Comparison of ENCODE assay signal across 25 cellular contexts in the genomic region with DNA sequence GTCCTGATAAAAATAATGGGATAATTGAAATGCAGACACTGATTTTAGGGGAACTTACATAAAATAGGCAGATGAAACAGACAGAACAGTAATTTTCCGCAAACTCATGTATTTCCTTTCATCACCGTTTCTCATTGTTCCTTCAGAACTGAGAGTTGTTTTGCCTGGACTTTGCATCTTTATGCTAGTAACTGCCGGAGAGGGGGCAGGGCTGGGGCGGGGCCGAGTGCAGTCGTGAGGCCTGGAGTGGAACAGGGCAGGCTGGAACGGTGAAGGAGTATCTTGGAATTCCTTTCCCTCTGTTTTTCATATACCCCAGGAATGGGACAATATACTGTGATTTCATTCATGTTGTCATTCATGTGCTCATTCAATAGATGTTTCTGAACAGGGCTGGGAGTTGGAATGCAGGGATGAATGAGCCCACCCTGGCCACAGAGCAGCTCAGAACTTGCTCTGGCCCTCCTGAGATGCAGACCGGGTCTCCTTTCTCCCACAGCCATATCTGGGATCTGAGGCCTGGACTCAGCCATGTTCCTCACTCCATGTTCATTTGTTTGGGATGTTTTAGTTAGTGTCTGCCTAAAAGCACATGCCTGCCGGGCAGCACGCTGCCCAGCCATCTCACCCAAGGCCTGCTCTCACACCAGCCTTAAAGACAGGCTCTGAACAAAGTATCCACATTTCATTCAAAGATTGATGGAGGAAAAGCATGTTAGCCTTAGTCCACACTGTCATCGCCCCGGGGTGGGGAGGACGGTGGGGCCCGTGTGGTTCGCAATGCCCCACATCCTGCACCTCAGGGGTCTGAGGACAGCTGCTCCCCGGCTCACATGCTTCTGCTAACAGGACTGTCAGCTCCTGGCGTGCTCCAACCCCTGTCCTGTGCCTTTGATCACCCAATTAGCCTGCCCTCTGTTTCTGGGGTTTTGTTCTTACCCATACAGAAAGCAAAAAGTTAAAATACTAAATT.
A peak's percentile ranks its signal among the peaks of the same experiment; 100 is the strongest.
DNase-seq lines count a peak whose midpoint lies in the region; ATAC-seq and TF ChIP-seq lines count a peak whose summit lies in the region.
"Had no signal": no experiment of that assay in that cellular context is flagged by ENCODE, and none has a peak within 500 bp of the region (broad histone marks: within the 10 kb centered on the region; RNA-seq: fewer than 3 reads in every experiment).

No MANE protein-coding gene starts in this region.

- peaks cover 23% of the 10 kb centered on the region for H3K9me3 Mint-ChIP-seq in WTC11
- H3K9me3 Mint-ChIP-seq in neural crest cell: no peaks in the 10 kb centered on the region
- H3K9me3 Mint-ChIP-seq: central memory CD8-positive, alpha-beta T cell had no signal

- H3K27ac Mint-ChIP-seq in WTC11 (peak overlapping the region; percentile 35; the same call in 1 of the 2 replicates), neural crest cell (ENCODE audit: unreplicated experiment) (peak overlapping the region; percentile 98)
- H3K27ac Mint-ChIP-seq: activated naive CD8-positive, alpha-beta T cell treated with anti-CD3 and anti-CD28 coated beads for 36 hours; activated T-helper 2 cell treated with anti-CD3 and anti-CD28 coated beads, Interferon-gamma antibody, Interleukin-2, Interleukin-4, amounts not matched to agents 10 μg/mL and 5 μg/mL and 100 μg/mL, durations not matched to agents 14 hours and 24 hours and 36 hours; stimulated activated effector memory CD8-positive, alpha-beta T cell treated with anti-CD3 and anti-CD28 coated beads, Interleukin-12 subunit alpha, Interleukin-12 subunit beta, amount 100 ng/mL, for 72 hours had no signal

- CTCF ChIA-PET in WTC11 (lab: Charles Lee): no interaction called here

- peak; percentile 46 for ATAC-seq in WTC11
- ATAC-seq in gastroesophageal sphincter: no peak
- ATAC-seq: GM12878; stimulated activated effector memory CD8-positive, alpha-beta T cell treated with anti-CD3 and anti-CD28 coated beads, Interleukin-12 subunit alpha, Interleukin-12 subunit beta, amount 100 ng/mL, for 72 hours had no signal

- H3K27me3 Mint-ChIP-seq in WTC11 (ENCODE audit: low read depth) (peaks cover 13% of the 10 kb centered on the region), neural crest cell (ENCODE audit: low read depth) (no peaks in the 10 kb centered on the region)

- H3K27me3 ChIP-seq in BLaER1 (no peaks in the 10 kb centered on the region), iPS-20b (ENCODE audit: insufficient read depth, low read length) (0 out of 2 replicates have a peak, but pooled peaks cover 7% of the 10 kb centered on the region), gastroesophageal sphincter (peaks cover 54% of the 10 kb centered on the region)

- H3K9ac ChIP-seq in BLaER1 (no peak overlapping the region), iPS-20b (ENCODE audit: low read depth, low read length) (peak overlapping the region; percentile 90; the same call in 1 of the 2 replicates)

- WGBS in gastroesophageal sphincter (ENCODE audit: low coverage in 1 of 2), 2 donors: 45 to 64% methylated on average over 11 to 15 of the region's 17 CpGs

- H3K4me2 ChIP-seq in BLaER1: 0 out of 2 replicates have a peak overlapping the region, but pooled peaks have one; percentile 12
- H3K4me2 ChIP-seq: smooth muscle cell had no signal

- H3K36me3 ChIP-seq in BLaER1: no peaks in the 10 kb centered on the region
- H3K36me3 ChIP-seq in iPS-20b (ENCODE audit: insufficient read depth, low read depth, low read length): no peaks in the 10 kb centered on the region
- no peaks in the 10 kb centered on the region for H3K36me3 ChIP-seq in gastroesophageal sphincter
- H3K36me3 ChIP-seq: BE2C, suprapubic skin, uterus had no signal

- peaks cover 21% of the 10 kb centered on the region for H3K36me3 Mint-ChIP-seq in WTC11
- H3K36me3 Mint-ChIP-seq in neural crest cell (ENCODE audit: low read depth): no peaks in the 10 kb centered on the region
- H3K36me3 Mint-ChIP-seq: activated naive CD8-positive, alpha-beta T cell treated with anti-CD3 and anti-CD28 coated beads for 36 hours; stimulated activated effector memory CD8-positive, alpha-beta T cell treated with anti-CD3 and anti-CD28 coated beads, Interleukin-12 subunit alpha, Interleukin-12 subunit beta, amount 100 ng/mL, for 72 hours had no signal

- peaks cover 9% of the 10 kb centered on the region for H3K4me1 ChIP-seq in BLaER1
- H3K4me1 ChIP-seq in iPS-20b (ENCODE audit: insufficient read depth, low read length): peaks cover 43% of the 10 kb centered on the region; the same call in 1 of the 2 replicates
- no peaks in the 10 kb centered on the region for H3K4me1 ChIP-seq in gastroesophageal sphincter
- H3K4me1 ChIP-seq: BE2C, suprapubic skin, uterus had no signal

- TF ChIP-seq POLR2A in gastroesophageal sphincter (IDR thresholded peaks at IDR 0.05): no peak

- H3K4me1 Mint-ChIP-seq in WTC11: peaks cover 54% of the 10 kb centered on the region
- peaks cover 63% of the 10 kb centered on the region for H3K4me1 Mint-ChIP-seq in neural crest cell
- H3K4me1 Mint-ChIP-seq: activated naive CD8-positive, alpha-beta T cell treated with anti-CD3 and anti-CD28 coated beads for 36 hours; central memory CD8-positive, alpha-beta T cell; stimulated activated effector memory CD8-positive, alpha-beta T cell treated with anti-CD3 and anti-CD28 coated beads, Interleukin-12 subunit alpha, Interleukin-12 subunit beta, amount 100 ng/mL, for 72 hours had no signal

- peaks cover 2% of the 10 kb centered on the region; the same call in 1 of the 2 replicates for H3K9me3 ChIP-seq in BLaER1
- peaks cover 11% of the 10 kb centered on the region; the same call in 1 of the 2 replicates for H3K9me3 ChIP-seq in iPS-20b (ENCODE audit: insufficient read depth, low read depth, low read length)
- peaks cover 0 to 21% (median 0%) of the 10 kb centered on the region in 3 donors for H3K9me3 ChIP-seq in gastroesophageal sphincter
- H3K9me3 ChIP-seq: BE2C, suprapubic skin, uterus had no signal

- no peak for TF ChIP-seq CTCF in WTC11 (IDR thresholded peaks at IDR 0.05)
- no peak for TF ChIP-seq CTCF in neural crest cell (conservative IDR thresholded peaks at IDR 0.05)
- TF ChIP-seq CTCF in gastroesophageal sphincter (IDR thresholded peaks at IDR 0.05): no peak

- H3K4me3 Mint-ChIP-seq in WTC11: 0 out of 2 replicates have a peak overlapping the region, but pooled peaks have one; percentile 2
- peak overlapping the region; percentile 89 for H3K4me3 Mint-ChIP-seq in neural crest cell
- H3K4me3 Mint-ChIP-seq: activated naive CD8-positive, alpha-beta T cell treated with anti-CD3 and anti-CD28 coated beads for 36 hours; central memory CD8-positive, alpha-beta T cell; stimulated activated effector memory CD8-positive, alpha-beta T cell treated with anti-CD3 and anti-CD28 coated beads, Interleukin-12 subunit alpha, Interleukin-12 subunit beta, amount 100 ng/mL, for 72 hours had no signal

- POLR2A ChIA-PET in WTC11 (lab: Charles Lee): no interaction called here

- no peak for TF ChIP-seq EP300 in gastroesophageal sphincter (IDR thresholded peaks at IDR 0.05)

- H3K27ac ChIP-seq in BLaER1: no peak overlapping the region
- H3K27ac ChIP-seq in iPS-20b (ENCODE audit: low read length): peak overlapping the region; percentile 85
- H3K27ac ChIP-seq in gastroesophageal sphincter: no peak overlapping the region
- H3K27ac ChIP-seq: epithelial cell of prostate, suprapubic skin, uterus had no signal

- no peaks in the 10 kb centered on the region for H4K20me1 ChIP-seq in BLaER1

- H3K4me3 ChIP-seq in BLaER1 (no peak overlapping the region), iPS-20b (ENCODE audit: low read length) (peak overlapping the region; percentile 7; the same call in 1 of the 2 replicates), gastroesophageal sphincter (no peak overlapping the region)
- H3K4me3 ChIP-seq: GM12878, smooth muscle cell, suprapubic skin, uterus had no signal

- peak; percentile 40 for DNase-seq in WTC11 (ENCODE audit: low spot score)
- DNase-seq in neural crest cell (ENCODE audit: low read depth, low spot score): peak; percentile 34
- DNase-seq in SK-N-DZ (ENCODE audit: low spot score): no peak
- no peak for DNase-seq in T-helper 1 cell
- no peak for DNase-seq in NK-92 treated with Interleukin-12 subunit alpha and Interleukin-12 subunit beta, amount 100 ng/mL, for 24 hours (lab: John Stamatoyannopoulos, UW)
- DNase-seq: activated CD4-positive, alpha-beta T cell treated with anti-CD3 and anti-CD28 coated beads, Interleukin-2, amount 50 U/mL, for 4 hours; activated naive CD8-positive, alpha-beta T cell treated with anti-CD3 and anti-CD28 coated beads for 36 hours; BE2C; COR-L47; DMS79 treated with DMSO at 0.1 percent for 48 hours; islet precursor cell; Kasumi-1; NCI-H187; T1000; uterus had no signal

TF ChIP-seq in WTC11, 78 proteins besides CTCF, POLR2A, EP300 and RAD21 (continues in another document):
- no peak for TF ChIP-seq JUN (CRISPR knock-in tag; IDR thresholded peaks at IDR 0.05)
- TF ChIP-seq, protein P1, sequence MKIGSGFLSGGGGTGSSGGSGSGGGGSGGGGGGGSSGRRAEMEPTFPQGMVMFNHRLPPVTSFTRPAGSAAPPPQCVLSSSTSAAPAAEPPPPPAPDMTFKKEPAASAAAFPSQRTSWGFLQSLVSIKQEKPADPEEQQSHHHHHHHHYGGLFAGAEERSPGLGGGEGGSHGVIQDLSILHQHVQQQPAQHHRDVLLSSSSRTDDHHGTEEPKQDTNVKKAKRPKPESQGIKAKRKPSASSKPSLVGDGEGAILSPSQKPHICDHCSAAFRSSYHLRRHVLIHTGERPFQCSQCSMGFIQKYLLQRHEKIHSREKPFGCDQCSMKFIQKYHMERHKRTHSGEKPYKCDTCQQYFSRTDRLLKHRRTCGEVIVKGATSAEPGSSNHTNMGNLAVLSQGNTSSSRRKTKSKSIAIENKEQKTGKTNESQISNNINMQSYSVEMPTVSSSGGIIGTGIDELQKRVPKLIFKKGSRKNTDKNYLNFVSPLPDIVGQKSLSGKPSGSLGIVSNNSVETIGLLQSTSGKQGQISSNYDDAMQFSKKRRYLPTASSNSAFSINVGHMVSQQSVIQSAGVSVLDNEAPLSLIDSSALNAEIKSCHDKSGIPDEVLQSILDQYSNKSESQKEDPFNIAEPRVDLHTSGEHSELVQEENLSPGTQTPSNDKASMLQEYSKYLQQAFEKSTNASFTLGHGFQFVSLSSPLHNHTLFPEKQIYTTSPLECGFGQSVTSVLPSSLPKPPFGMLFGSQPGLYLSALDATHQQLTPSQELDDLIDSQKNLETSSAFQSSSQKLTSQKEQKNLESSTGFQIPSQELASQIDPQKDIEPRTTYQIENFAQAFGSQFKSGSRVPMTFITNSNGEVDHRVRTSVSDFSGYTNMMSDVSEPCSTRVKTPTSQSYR (CRISPR knock-in tag; IDR thresholded peaks at IDR 0.05): no peak
- TF ChIP-seq SP1 (CRISPR knock-in tag; conservative IDR thresholded peaks at IDR 0.05): 0 out of 2 replicates have a peak, but pooled peaks have one; percentile 28
- TF ChIP-seq EMX1 (CRISPR knock-in tag; IDR thresholded peaks at IDR 0.05): no peak
- TF ChIP-seq GABPB1 (CRISPR knock-in tag; IDR thresholded peaks at IDR 0.05): no peak

Comparison
In these comparisons a context has a peak if more than half of its experiments do, and no peak if none do; other contexts are left out.
1. DNase-seq: peak in WTC11 (single experiment) and neural crest cell (single experiment); none in SK-N-DZ (single experiment), T-helper 1 cell (0 of 5) and NK-92 treated with Interleukin-12 subunit alpha and Interleukin-12 subunit beta, amount 100 ng/mL, for 24 hours (single experiment).